19 cellular contexts compared by ENCODE assay signal in the genomic region with DNA sequence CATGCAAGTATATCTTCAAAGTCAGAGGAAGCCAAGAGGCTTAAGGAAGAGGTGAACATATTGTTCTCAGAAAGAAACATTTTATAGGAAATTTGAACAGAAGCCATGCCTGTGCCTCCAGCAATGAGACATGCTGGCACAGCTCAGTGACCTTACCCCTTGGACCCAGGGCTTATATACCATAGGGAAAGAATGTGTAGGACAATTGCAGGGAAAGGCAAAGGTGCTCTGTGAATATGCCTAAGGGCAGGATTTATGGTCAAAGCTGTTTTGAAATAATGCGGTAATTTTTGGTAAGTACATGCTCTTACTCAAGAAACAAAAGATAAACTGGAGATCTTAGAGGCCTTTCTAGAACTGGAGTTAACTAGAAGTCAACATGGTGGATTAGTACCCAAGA.
"Had no signal": no experiment of that assay in that cellular context is flagged by ENCODE, and none has a peak within 500 bp of the region (broad histone marks: within the 10 kb centered on the region; RNA-seq: fewer than 3 reads in every experiment).

No MANE protein-coding gene starts in this region.

- H3K27me3 ChIP-seq: dorsolateral prefrontal cortex, esophagus squamous epithelium, right atrium auricular region, stomach, thyroid gland, vagina had no signal

- H3K4me1 ChIP-seq: prostate gland, right atrium auricular region, stomach, thyroid gland, vagina had no signal

- H3K27ac ChIP-seq: dorsolateral prefrontal cortex, esophagus squamous epithelium, prostate gland, right atrium auricular region, stomach, thyroid gland, vagina had no signal

- DNase-seq: dorsolateral prefrontal cortex; effector CD4-positive, alpha-beta T cell; esophagus squamous epithelium; left ventricle myocardium superior; mesenchymal stem cell; midbrain; naive thymus-derived CD4-positive, alpha-beta T cell; nephron progenitor cell; nucleus accumbens; stimulated activated CD4-positive, alpha-beta T cell treated with anti-CD3 and anti-CD28 coated beads, Interleukin-2, amount 100 ng/mL, for 24 hours; stimulated activated CD4-positive, alpha-beta T cell treated with anti-CD3 and anti-CD28 coated beads, Interleukin-4, amount 100 ng/mL, for 24 hours; stimulated activated naive CD4-positive, alpha-beta T cell treated with Interleukin-2 at 50 U/mL for 16 hours; stomach; thyroid gland; trophoblast cell had no signal

- H3K4me3 ChIP-seq: dorsolateral prefrontal cortex, esophagus squamous epithelium, lung, prostate gland, right atrium auricular region, stomach, thyroid gland, vagina had no signal

- H3K36me3 ChIP-seq: esophagus squamous epithelium, prostate gland, right atrium auricular region, stomach, thyroid gland, vagina had no signal
